In genomic region chr11:4134844-4135243, GRCh38 we compare ENCODE assay signal across 1 cellular context.
TF ChIP-seq lines count a peak whose summit lies in the region.

No MANE protein-coding gene starts in this region.

TF ChIP-seq in A549, 52 proteins besides CTCF, POLR2A, EP300 and RAD21 (continued from another document):
- TF ChIP-seq PBX3 (IDR thresholded peaks at IDR 0.05) (no peak), RCOR1 (IDR thresholded peaks at IDR 0.05; ENCODE audit: low read depth, low read length) (no peak), FOSL2 (IDR thresholded peaks at IDR 0.05) (0 out of 2 replicates have a peak, but pooled peaks have one; percentile 10), FOSL2 (CRISPR knock-in tag; IDR thresholded peaks at IDR 0.05) (peak; percentile 46), KDM5A (IDR thresholded peaks at IDR 0.05) (no peak), POLR2AphosphoS2 (conservative IDR thresholded peaks at IDR 0.05; ENCODE audit: low read length) (no peak)
